In genomic region chr13:110965038-110965754, GRCh38 we compare ENCODE assay signal across 7 cellular contexts.
DNase-seq lines count a peak whose midpoint lies in the region; ATAC-seq and TF ChIP-seq lines count a peak whose summit lies in the region.

No MANE protein-coding gene starts in this region.

- TF ChIP-seq POLR2A in erythroblast (IDR thresholded peaks at IDR 0.05; ENCODE audit: low read length): no peak

- DNase-seq in NOMO-1 treated with dmso at 0.1 percent for 144 hours (lab: John Stamatoyannopoulos, UW; ENCODE audit: unreplicated experiment): peak; percentile 17
- DNase-seq in erythroblast (lab: John Stamatoyannopoulos, UW): peak; percentile 79 to 87
- no peak for DNase-seq in KBM-7
- no peak for DNase-seq in NCI-H82 treated with DMSO at 0.1 percent for 48 hours (lab: John Stamatoyannopoulos, UW; ENCODE audit: unreplicated experiment)
- DNase-seq in NCI-H1105 treated with DMSO at 0.1 percent for 48 hours (lab: John Stamatoyannopoulos, UW): no peak

- ATAC-seq in GM18870 (IDR thresholded peaks at IDR 0.05; ENCODE audit: unreplicated experiment) (peak; percentile 99), HG02642 (IDR thresholded peaks at IDR 0.05; ENCODE audit: poor library complexity, unreplicated experiment) (peak; percentile 98)

- in situ Hi-C loops in KBM-7 (cut with MboI; ENCODE audit: low pct_unique_long_range_greater_than_20kb, low sequenced_read_pairs): no loop called here

Comparison
In these comparisons a context has a peak if more than half of its experiments do, and no peak if none do; other contexts are left out.
1. DNase-seq: peak in NOMO-1 treated with dmso at 0.1 percent for 144 hours (single experiment) and erythroblast (2 of 2); none in KBM-7 (single experiment), NCI-H82 treated with DMSO at 0.1 percent for 48 hours (single experiment) and NCI-H1105 treated with DMSO at 0.1 percent for 48 hours (single experiment).